11 cellular contexts compared by ENCODE assay signal in genomic region chr9:137689745-137690529, GRCh38.
DNase-seq lines count a peak whose midpoint lies in the region; ATAC-seq and TF ChIP-seq lines count a peak whose summit lies in the region.
"Had no signal": no experiment of that assay in that cellular context is flagged by ENCODE, and none has a peak within 500 bp of the region (broad histone marks: within the 10 kb centered on the region; RNA-seq: fewer than 3 reads in every experiment).

No MANE protein-coding gene starts in this region.

- no peak overlapping the region for H3K27ac Mint-ChIP-seq in endothelial cell (ENCODE audit: unreplicated experiment)

- peaks cover 2% of the 10 kb centered on the region for H3K27me3 Mint-ChIP-seq in endothelial cell (ENCODE audit: unreplicated experiment)

- TF ChIP-seq CTCF in endothelial cell (IDR thresholded peaks at IDR 0.05; ENCODE audit: unreplicated experiment), result no peak

- H3K4me1 Mint-ChIP-seq in endothelial cell (ENCODE audit: unreplicated experiment), result peaks cover 26% of the 10 kb centered on the region

- intact Hi-C loops in sciatic nerve (cut with DNase I), result no loop called here

- DNase-seq in DMS 273 (lab: John Stamatoyannopoulos, UW; ENCODE audit: unreplicated experiment) (peak; percentile 18), DMS 273 treated with DMSO at 0.1 percent for 48 hours (lab: John Stamatoyannopoulos, UW) (no peak), NCI-H226 (peak; percentile 8), endothelial cell (ENCODE audit: low spot score) (no peak), sciatic nerve (ENCODE audit: low spot score) (no peak), KG1 (lab: John Stamatoyannopoulos, UW) (no peak)
- DNase-seq: 8988T; effector CD4-positive, alpha-beta T cell; NCI-H1694 had no signal

- peaks cover 6% of the 10 kb centered on the region for H3K36me3 Mint-ChIP-seq in endothelial cell (ENCODE audit: low read depth, unreplicated experiment)

- H3K4me3 Mint-ChIP-seq in endothelial cell (ENCODE audit: unreplicated experiment), result peak overlapping the region; percentile 6

- no peaks in the 10 kb centered on the region for H3K9me3 Mint-ChIP-seq in endothelial cell (ENCODE audit: unreplicated experiment)

- ATAC-seq in sciatic nerve (peak; percentile 78), HG03439 (IDR thresholded peaks at IDR 0.05; ENCODE audit: unreplicated experiment) (no peak), HG02938 (IDR thresholded peaks at IDR 0.05; ENCODE audit: unreplicated experiment) (no peak)

Comparison
In these comparisons a context has a peak if more than half of its experiments do, and no peak if none do; other contexts are left out.
1. DNase-seq: peak in DMS 273 (single experiment) and NCI-H226 (single experiment); none in DMS 273 treated with DMSO at 0.1 percent for 48 hours (single experiment), endothelial cell (single experiment), sciatic nerve (single experiment) and KG1 (single experiment).